Comparison of ENCODE assay signal across 18 cellular contexts in genomic region chr4:94640151-94640550, GRCh38.
DNase-seq lines count a peak whose midpoint lies in the region; ATAC-seq, FAIRE-seq and TF ChIP-seq lines count a peak whose summit lies in the region.
"Had no signal": no experiment of that assay in that cellular context is flagged by ENCODE, and none has a peak within 500 bp of the region (broad histone marks: within the 10 kb centered on the region; RNA-seq: fewer than 3 reads in every experiment).

No MANE protein-coding gene starts in this region.

- H3K27ac Mint-ChIP-seq in astrocyte (ENCODE audit: unreplicated experiment) (peak overlapping the region; percentile 80), nephron progenitor cell (peak overlapping the region; percentile 57)
- no peak overlapping the region for H3K27ac Mint-ChIP-seq in activated T-helper 17 cell treated with anti-CD3 and anti-CD28 coated beads, Interleukin-2, amount 50 U/mL, for 72 hours
- H3K27ac Mint-ChIP-seq: B cell; CD4-positive, alpha-beta T cell; GM23338 had no signal

- H3K4me1 Mint-ChIP-seq in astrocyte (ENCODE audit: low read depth, unreplicated experiment) (peaks cover 25% of the 10 kb centered on the region), nephron progenitor cell (peaks cover 3% of the 10 kb centered on the region)
- H3K4me1 Mint-ChIP-seq in activated T-helper 17 cell treated with anti-CD3 and anti-CD28 coated beads, Interleukin-2, amount 50 U/mL, for 72 hours = no peaks in the 10 kb centered on the region
- H3K4me1 Mint-ChIP-seq: B cell, GM23338 had no signal

- peak overlapping the region; percentile 92; the same call in 1 of the 2 replicates for H3K27ac ChIP-seq in ACC112 (ENCODE audit: low read depth, low read length)
- peak overlapping the region; percentile 3 for H3K27ac ChIP-seq in astrocyte (ENCODE audit: low read depth, low read length)
- peak overlapping the region; percentile 16 for H3K27ac ChIP-seq in left ventricle myocardium inferior (replicated peaks)
- no peak overlapping the region for H3K27ac ChIP-seq in trophoblast cell (ENCODE audit: low read depth, low read length)
- H3K27ac ChIP-seq: HL-60 had no signal

- H4K12ac ChIP-seq in trophoblast cell (ENCODE audit: low read depth, low read length) = no peak overlapping the region

- peak; percentile 20 for FAIRE-seq in astrocyte (lab: Jason Lieb, UNC)
- FAIRE-seq: GM18507 had no signal

- intact Hi-C loops in left ventricle myocardium inferior (cut with micrococcal nuclease) = no loop called here

- peaks cover 36% of the 10 kb centered on the region for H3K4me1 ChIP-seq in ACC112 (ENCODE audit: control insufficient read depth, insufficient read depth, low read length, unreplicated experiment)
- H3K4me1 ChIP-seq in astrocyte (ENCODE audit: insufficient read depth, low read length) = peaks cover 26% of the 10 kb centered on the region
- H3K4me1 ChIP-seq in left ventricle myocardium inferior = peaks cover 41% of the 10 kb centered on the region
- H3K4me1 ChIP-seq in trophoblast cell (ENCODE audit: control insufficient read depth in 1 of 2, insufficient read depth in 2 of 2, low read length in 2 of 2) = no peaks in the 10 kb centered on the region

- no peaks in the 10 kb centered on the region for H3K27me3 ChIP-seq in ACC112 (ENCODE audit: insufficient read depth, low read length)
- H3K27me3 ChIP-seq in astrocyte (ENCODE audit: insufficient read depth, low read length) = no peaks in the 10 kb centered on the region
- H3K27me3 ChIP-seq in left ventricle myocardium inferior (ENCODE audit: low read depth) = no peaks in the 10 kb centered on the region
- no peaks in the 10 kb centered on the region for H3K27me3 ChIP-seq in trophoblast cell (ENCODE audit: insufficient read depth, low read length)

- peaks cover 5% of the 10 kb centered on the region for H4K20me1 ChIP-seq in astrocyte (ENCODE audit: insufficient read depth, low read length)

- no peak overlapping the region for H3K4me2 ChIP-seq in astrocyte (ENCODE audit: low read length)
- H3K4me2 ChIP-seq in trophoblast cell (ENCODE audit: low read length) = no peak overlapping the region
- H3K4me2 ChIP-seq: GM23338 had no signal

- DNase-seq in astrocyte (ENCODE audit: low read depth) (no peak), left ventricle myocardium inferior (no peak), nephron progenitor cell (no peak), NCI-H748 treated with DMSO at 0.1 percent for 48 hours (lab: John Stamatoyannopoulos, UW) (no peak), trophoblast cell (no peak), AG08395 (ENCODE audit: low spot score) (no peak)
- DNase-seq: ACHN; C1 segment of cervical spinal cord; Calu3; CD4-positive, alpha-beta T cell; DMS 273 treated with DMSO at 0.1 percent for 48 hours; H7 had no signal

- no peaks in the 10 kb centered on the region for H3K79me2 ChIP-seq in ACC112 (ENCODE audit: control insufficient read depth, insufficient read depth, low read length, unreplicated experiment)
- H3K79me2 ChIP-seq in astrocyte (ENCODE audit: insufficient read depth, low read length) = peaks cover 11% of the 10 kb centered on the region
- H3K79me2 ChIP-seq in trophoblast cell (ENCODE audit: control insufficient read depth, insufficient read depth, low read length, poor library complexity) = no peaks in the 10 kb centered on the region

- H3K9ac ChIP-seq in astrocyte (ENCODE audit: low read length) = no peak overlapping the region
- no peak overlapping the region for H3K9ac ChIP-seq in trophoblast cell (ENCODE audit: low read length)

- H3K18ac ChIP-seq in trophoblast cell (ENCODE audit: low read length) = no peak overlapping the region

- H3K36me3 ChIP-seq in ACC112 (ENCODE audit: insufficient read depth, low read length) (peaks cover 12% of the 10 kb centered on the region), astrocyte (ENCODE audit: insufficient read depth, low read length) (peaks cover 14% of the 10 kb centered on the region), left ventricle myocardium inferior (peaks cover 65% of the 10 kb centered on the region), trophoblast cell (ENCODE audit: control insufficient read depth in 1 of 2, insufficient read depth in 2 of 2, low read length in 2 of 2) (peaks cover 2 to 4% of the 10 kb centered on the region in 2 experiments)

- H3K79me1 ChIP-seq in trophoblast cell (ENCODE audit: low read length) = no peaks in the 10 kb centered on the region

- WGBS in trophoblast cell (ENCODE audit: extremely low coverage, insufficient coverage, insufficient read length) = no CpG with 5 or more reads among the region's 4 CpGs

- H2AK5ac ChIP-seq in trophoblast cell (ENCODE audit: low read length) = no peak overlapping the region

- no peaks in the 10 kb centered on the region for H3K27me3 Mint-ChIP-seq in astrocyte (ENCODE audit: low read depth, unreplicated experiment)
- H3K27me3 Mint-ChIP-seq in nephron progenitor cell (ENCODE audit: low read depth, poor library complexity) = no peaks in the 10 kb centered on the region
- H3K27me3 Mint-ChIP-seq in activated T-helper 17 cell treated with anti-CD3 and anti-CD28 coated beads, Interleukin-2, amount 50 U/mL, for 72 hours = no peaks in the 10 kb centered on the region
- H3K27me3 Mint-ChIP-seq: B cell; CD4-positive, alpha-beta T cell had no signal

- no peak overlapping the region for H3K23ac ChIP-seq in trophoblast cell (ENCODE audit: low read length)

- TF ChIP-seq CTCF in astrocyte (IDR thresholded peaks at IDR 0.05; ENCODE audit: insufficient read depth, low read depth, low read length) = no peak
- TF ChIP-seq CTCF in left ventricle myocardium inferior (IDR thresholded peaks at IDR 0.05; ENCODE audit: borderline replicate concordance) = no peak
- TF ChIP-seq CTCF in nephron progenitor cell (IDR thresholded peaks at IDR 0.05) = no peak

- no peak overlapping the region for H3K4ac ChIP-seq in trophoblast cell (ENCODE audit: low read depth, low read length)

- H3K36me3 Mint-ChIP-seq in astrocyte (ENCODE audit: low read depth, unreplicated experiment) = peaks cover 13% of the 10 kb centered on the region
- H3K36me3 Mint-ChIP-seq in nephron progenitor cell (ENCODE audit: low read depth) = peaks cover 48% of the 10 kb centered on the region
- H3K36me3 Mint-ChIP-seq in activated T-helper 17 cell treated with anti-CD3 and anti-CD28 coated beads, Interleukin-2, amount 50 U/mL, for 72 hours (ENCODE audit: low read depth) = peaks cover 25% of the 10 kb centered on the region

- no peaks in the 10 kb centered on the region for H3K9me3 Mint-ChIP-seq in astrocyte (ENCODE audit: unreplicated experiment)
- H3K9me3 Mint-ChIP-seq in nephron progenitor cell = no peaks in the 10 kb centered on the region
- no peaks in the 10 kb centered on the region for H3K9me3 Mint-ChIP-seq in activated T-helper 17 cell treated with anti-CD3 and anti-CD28 coated beads, Interleukin-2, amount 50 U/mL, for 72 hours
- H3K9me3 Mint-ChIP-seq: CD4-positive, alpha-beta T cell; GM23338 had no signal

- no peak overlapping the region for H2BK12ac ChIP-seq in trophoblast cell (ENCODE audit: low read length)

- H3K9me3 ChIP-seq in astrocyte (ENCODE audit: insufficient read depth, low read depth, low read length) = no peaks in the 10 kb centered on the region
- H3K9me3 ChIP-seq in left ventricle myocardium inferior (replicated peaks) = no peaks in the 10 kb centered on the region
- no peaks in the 10 kb centered on the region for H3K9me3 ChIP-seq in trophoblast cell (ENCODE audit: insufficient read depth, low read depth, low read length)

- no peak for ATAC-seq in activated T-helper 17 cell treated with anti-CD3 and anti-CD28 coated beads, Interleukin-2, amount 50 U/mL, for 72 hours (replicated peaks)
- ATAC-seq: GM23338 had no signal

- H2BK120ac ChIP-seq in trophoblast cell (ENCODE audit: insufficient read depth, low read length, poor library complexity) = no peak overlapping the region

- no peak overlapping the region for H2BK5ac ChIP-seq in trophoblast cell (ENCODE audit: low read depth, low read length, poor library complexity)

- no peak overlapping the region for H3K4me3 ChIP-seq in ACC112 (ENCODE audit: low read depth, low read length)
- H3K4me3 ChIP-seq in astrocyte (ENCODE audit: insufficient read depth, low read depth, low read length) = no peak overlapping the region
- no peak overlapping the region for H3K4me3 ChIP-seq in left ventricle myocardium inferior
- H3K4me3 ChIP-seq in trophoblast cell (ENCODE audit: low read depth, low read length) = no peak overlapping the region
- H3K4me3 ChIP-seq: GM23338 had no signal

- H3K4me3 Mint-ChIP-seq in astrocyte (ENCODE audit: unreplicated experiment) = no peak overlapping the region
- no peak overlapping the region for H3K4me3 Mint-ChIP-seq in nephron progenitor cell
- H3K4me3 Mint-ChIP-seq in activated T-helper 17 cell treated with anti-CD3 and anti-CD28 coated beads, Interleukin-2, amount 50 U/mL, for 72 hours = no peak overlapping the region
- H3K4me3 Mint-ChIP-seq: B cell; CD4-positive, alpha-beta T cell; GM23338 had no signal

- H3K14ac ChIP-seq in trophoblast cell (ENCODE audit: low read length) = no peak overlapping the region

- no peak overlapping the region for H4K91ac ChIP-seq in trophoblast cell (ENCODE audit: low read depth, low read length)

- no peak overlapping the region for H4K8ac ChIP-seq in trophoblast cell (ENCODE audit: low read depth, low read length)

- H2AFZ ChIP-seq in ACC112 (ENCODE audit: low read length, unreplicated experiment) (no peak overlapping the region), astrocyte (ENCODE audit: low read depth, low read length) (no peak overlapping the region), trophoblast cell (ENCODE audit: insufficient read depth, low read length, poor library complexity) (no peak overlapping the region)
- H2AFZ ChIP-seq: GM23338 had no signal
